In the genomic region with DNA sequence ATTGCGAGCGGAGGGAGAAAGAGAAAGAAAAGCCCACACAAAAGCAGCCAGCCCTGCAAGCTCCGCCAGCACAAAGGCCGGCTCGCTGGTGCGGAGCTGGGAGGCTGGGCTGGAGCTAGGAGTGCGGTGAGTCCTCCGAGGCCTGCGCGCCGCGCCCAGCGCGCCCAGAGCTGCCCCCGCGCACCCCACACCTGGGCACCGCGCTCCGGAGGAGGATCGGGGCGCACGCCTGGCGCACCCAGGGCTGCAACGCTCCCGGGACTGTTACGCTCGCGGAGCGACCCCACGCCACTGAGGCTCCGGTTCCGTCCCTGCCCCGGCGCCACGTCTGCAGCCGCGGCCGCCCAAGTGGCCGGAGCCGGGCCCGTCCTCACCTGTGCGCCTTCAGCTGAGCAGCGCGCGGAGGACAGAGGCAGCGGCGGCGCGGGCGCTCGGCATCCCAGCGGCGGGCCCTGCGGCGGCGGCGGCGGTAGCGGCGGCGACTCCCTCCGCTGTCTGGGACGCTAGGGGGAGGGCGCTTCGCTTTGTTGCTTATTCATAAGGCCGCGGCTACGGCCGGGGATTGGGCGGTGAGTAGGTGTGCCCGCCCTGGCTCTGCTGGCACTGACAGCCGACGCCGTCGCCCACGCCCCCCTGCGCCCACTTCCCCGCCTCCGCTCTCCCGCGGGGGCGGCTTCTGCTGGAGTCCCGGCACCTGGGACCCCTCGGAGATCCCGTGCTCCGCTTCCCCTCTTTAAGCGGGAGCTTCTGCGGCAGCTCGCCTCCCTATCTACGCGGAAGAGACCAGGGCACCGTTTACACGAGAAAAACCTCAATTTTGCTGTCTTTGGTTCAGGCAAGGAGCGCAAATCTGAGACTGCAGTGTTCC, we compare ENCODE assay signal across 8 cellular contexts. TPM values are rescaled to one million over a fixed set of nuclear protein-coding genes. Genes with fewer than 3 reads are reported as not detected.
DNase-seq lines count a peak whose midpoint lies in the region; ATAC-seq, FAIRE-seq and TF ChIP-seq lines count a peak whose summit lies in the region.

A gene with protein sequence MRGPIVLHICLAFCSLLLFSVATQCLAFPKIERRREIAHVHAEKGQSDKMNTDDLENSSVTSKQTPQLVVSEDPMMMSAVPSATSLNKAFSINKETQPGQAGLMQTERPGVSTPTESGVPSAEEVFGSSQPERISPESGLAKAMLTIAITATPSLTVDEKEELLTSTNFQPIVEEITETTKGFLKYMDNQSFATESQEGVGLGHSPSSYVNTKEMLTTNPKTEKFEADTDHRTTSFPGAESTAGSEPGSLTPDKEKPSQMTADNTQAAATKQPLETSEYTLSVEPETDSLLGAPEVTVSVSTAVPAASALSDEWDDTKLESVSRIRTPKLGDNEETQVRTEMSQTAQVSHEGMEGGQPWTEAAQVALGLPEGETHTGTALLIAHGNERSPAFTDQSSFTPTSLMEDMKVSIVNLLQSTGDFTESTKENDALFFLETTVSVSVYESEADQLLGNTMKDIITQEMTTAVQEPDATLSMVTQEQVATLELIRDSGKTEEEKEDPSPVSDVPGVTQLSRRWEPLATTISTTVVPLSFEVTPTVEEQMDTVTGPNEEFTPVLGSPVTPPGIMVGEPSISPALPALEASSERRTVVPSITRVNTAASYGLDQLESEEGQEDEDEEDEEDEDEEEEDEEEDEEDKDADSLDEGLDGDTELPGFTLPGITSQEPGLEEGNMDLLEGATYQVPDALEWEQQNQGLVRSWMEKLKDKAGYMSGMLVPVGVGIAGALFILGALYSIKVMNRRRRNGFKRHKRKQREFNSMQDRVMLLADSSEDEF (minus strand): TSS at position 513 of the 868 bp plus-strand sequence. CDS start 12,855 bp downstream, outside the sequence.

- H3K4me3 ChIP-seq in H1 (ENCODE audit: extremely low read depth in 1 of 4, insufficient read depth in 2 of 4, low read depth in 3 of 4, low read length in 4 of 4): peak within 1 kb of the TSS; percentile 70 to 92 (median 74)

- H3K56ac ChIP-seq in H1 (replicated peaks; ENCODE audit: insufficient read length, low read depth, low read length): peak within 1 kb of the TSS; percentile 13

- peak in 1 of 2 experiments; percentile 48; a peak in 2 of 3 replicates for TF ChIP-seq POLR2A in H1 (IDR thresholded peaks at IDR 0.05; ENCODE audit: control extremely low read depth in 1 of 2, low read depth in 2 of 2, low read length in 2 of 2)

- no peak for TF ChIP-seq RAD21 in H1 (IDR thresholded peaks at IDR 0.05 in 1 of 2, conservative IDR thresholded peaks at IDR 0.05 in 1 of 2; ENCODE audit: low read depth in 2 of 2, low read length in 2 of 2)

- peak within 1 kb of the TSS; percentile 80 for H3K4me3 Mint-ChIP-seq in memory B cell

- H3K27ac ChIP-seq in C4-2B (no peak within 1 kb of the TSS), H1 (ENCODE audit: low read depth, low read length) (no peak within 1 kb of the TSS)

- H3K9me3 ChIP-seq in H1 (ENCODE audit: insufficient read depth in 2 of 2, low read depth in 1 of 2, low read length in 1 of 2): no peaks in the 10 kb centered on the region

- no peak within 1 kb of the TSS; the same call in 1 of the 2 replicates for H2BK12ac ChIP-seq in H1 (ENCODE audit: low read depth, low read length)

- no peak within 1 kb of the TSS for H4K91ac ChIP-seq in H1 (replicated peaks; ENCODE audit: insufficient read length, low read length)

- CTCF ChIA-PET in H1 (lab: Charles Lee; ENCODE audit: partially characterized antibody): interaction anchor here (1.1 to 3.4 kb wide), 5 partner anchors 9 to 44 kb away, joined by 3 to 19 read pairs (median 8); no protein-coding TSS in a partner anchor

- FAIRE-seq in H1 (lab: Jason Lieb, UNC): no peak

- H4K8ac ChIP-seq in H1 (ENCODE audit: extremely low read depth, insufficient read depth, low read length): peak within 1 kb of the TSS; percentile 66; the same call in 1 of the 2 replicates

- POLR2A ChIA-PET in H1 (lab: Charles Lee; ENCODE audit: partially characterized antibody): interaction anchor here (1.4 kb wide), 2 partner anchors 9 to 146 kb away, joined by 3 read pairs; partner anchors contain the start of gene ARID4A

- peaks cover 0 to 6% of the 10 kb centered on the region in 2 experiments; a peak in 1 of 4 replicates for H3K79me2 ChIP-seq in H1 (ENCODE audit: control insufficient read depth in 1 of 2, insufficient read depth in 2 of 2, low read length in 2 of 2)

- peak within 1 kb of the TSS; percentile 97 to 99 for H3K4me2 ChIP-seq in H1 (ENCODE audit: insufficient read depth in 1 of 2, low read depth in 2 of 2, low read length in 2 of 2)

- H3K36me3 ChIP-seq in H1 (ENCODE audit: control insufficient read depth in 2 of 4, insufficient read depth in 4 of 4, low read length in 3 of 4): no peaks in the 10 kb centered on the region

- H3K27ac Mint-ChIP-seq in memory B cell: no peak within 1 kb of the TSS

- no peaks in the 10 kb centered on the region for H3K9me3 Mint-ChIP-seq in memory B cell

- no peak within 1 kb of the TSS for H3K14ac ChIP-seq in H1 (ENCODE audit: insufficient read length)

- peak within 1 kb of the TSS; percentile 54; the same call in 1 of the 2 replicates for H2BK5ac ChIP-seq in H1 (ENCODE audit: low read depth, low read length)

- peaks cover 15% of the 10 kb centered on the region for H3K27me3 Mint-ChIP-seq in memory B cell

- peak in 1 of 2 experiments; percentile 62; a peak in 1 of 3 replicates for TF ChIP-seq EP300 in H1 (IDR thresholded peaks at IDR 0.05; ENCODE audit: borderline replicate concordance in 1 of 2, low read depth in 2 of 2, low read length in 2 of 2)

- ATAC-seq in GM19452 (IDR thresholded peaks at IDR 0.05; ENCODE audit: unreplicated experiment) (peak; percentile 96), HG03565 (IDR thresholded peaks at IDR 0.05; ENCODE audit: unreplicated experiment) (peak; percentile 86), memory B cell (ENCODE audit: low read depth) (peak; percentile 91)

- 2% methylated on average over 67 of the region's 94 CpGs; no CpG with 5 or more reads in 1 of the 2 experiments for WGBS in H1 (ENCODE audit: extremely low coverage in 1 of 2, insufficient coverage in 1 of 2, insufficient read length in 1 of 2, insufficient replicate concordance in 2 of 2, low coverage in 1 of 2, low lambda C conversion rate in 2 of 2, missing lambda C conversion rate in 1 of 2), 2 experiments

- H2AK5ac ChIP-seq in H1 (ENCODE audit: low read depth, low read length): no peak within 1 kb of the TSS

- H3K18ac ChIP-seq in H1 (ENCODE audit: extremely low read depth, low read length): peak within 1 kb of the TSS; percentile 55

- H3K23me2 ChIP-seq in H1 (ENCODE audit: low read depth, low read length): peaks cover 14% of the 10 kb centered on the region

- no peak within 1 kb of the TSS for H3K4ac ChIP-seq in H1 (replicated peaks; ENCODE audit: insufficient read length, low read depth, low read length)

- peak within 1 kb of the TSS; percentile 46 to 91 (median 58) for H3K9ac ChIP-seq in H1 (replicated peaks in 1 of 4; ENCODE audit: extremely low read depth in 1 of 4, low read depth in 3 of 4, low read length in 3 of 4)

- H2BK20ac ChIP-seq in H1 (ENCODE audit: low read length): no peak within 1 kb of the TSS

- H3K79me1 ChIP-seq in H1 (ENCODE audit: low read depth, low read length): no peaks in the 10 kb centered on the region

- TF ChIP-seq CTCF in C4-2B (conservative IDR thresholded peaks at IDR 0.05): peak; percentile 20
- TF ChIP-seq CTCF in H1 (IDR thresholded peaks at IDR 0.05; ENCODE audit: control extremely low read depth in 1 of 3, insufficient read depth in 1 of 3, low read depth in 1 of 3, low read length in 3 of 3): no peak

- peaks cover 2 to 19% (median 8%) of the 10 kb centered on the region in 4 experiments; a peak in 6 of 7 replicates for H3K4me1 ChIP-seq in H1 (replicated peaks in 1 of 4; ENCODE audit: control insufficient read depth in 3 of 4, insufficient read depth in 4 of 4, low read length in 3 of 4)

- H3K4me1 Mint-ChIP-seq in memory B cell: peaks cover 13% of the 10 kb centered on the region

- DNase-seq in NCI-H774 (lab: John Stamatoyannopoulos, UW) (peak; percentile 54), H1 (ENCODE audit: low read depth in 1 of 2, low spot score in 2 of 2) (peak; percentile 59 to 86), memory B cell (ENCODE audit: low spot score in 2 of 2) (peak; percentile 35 to 44)
- DNase-seq in activated CD8-positive, alpha-beta memory T cell treated with anti-CD3 and anti-CD28 coated beads for 48 hours (ENCODE audit: low read depth in 2 of 3, low spot score in 2 of 3): peak in 2 of 3 experiments; percentile 7 to 39
- DNase-seq in stimulated activated CD8-positive, alpha-beta memory T cell treated with anti-CD3 and anti-CD28 coated beads, Interleukin-12 subunit alpha, Interleukin-12 subunit beta, amount 100 ng/mL, for 1 hour (ENCODE audit: low read depth): peak; percentile 34

- H4K20me1 ChIP-seq in H1 (replicated peaks in 1 of 2; ENCODE audit: control insufficient read depth in 1 of 2, insufficient read depth in 2 of 2, low read length in 2 of 2): no peaks in the 10 kb centered on the region

- peaks cover 0 to 16% (median 11%) of the 10 kb centered on the region in 4 experiments; a peak in 6 of 7 replicates for H3K27me3 ChIP-seq in H1 (replicated peaks in 1 of 4; ENCODE audit: control insufficient read depth in 3 of 4, extremely low read depth in 1 of 4, insufficient read depth in 3 of 4, low read length in 3 of 4)

- no peak within 1 kb of the TSS for H2BK120ac ChIP-seq in H1 (replicated peaks; ENCODE audit: low read depth, low read length)

- H3K36me3 Mint-ChIP-seq in memory B cell: no peaks in the 10 kb centered on the region

- H3K23ac ChIP-seq in H1 (ENCODE audit: insufficient read length): no peak within 1 kb of the TSS

- no peak within 1 kb of the TSS for H4K5ac ChIP-seq in H1 (ENCODE audit: insufficient read length, low read depth, low read length)

- H2BK15ac ChIP-seq in H1 (ENCODE audit: low read length): no peak within 1 kb of the TSS

- peak within 1 kb of the TSS; percentile 97 for H2AFZ ChIP-seq in H1 (ENCODE audit: low read length)

TF ChIP-seq in H1, 55 proteins besides CTCF, POLR2A, EP300 and RAD21 (continues in another document):
- TF ChIP-seq SRF (IDR thresholded peaks at IDR 0.05; ENCODE audit: low read depth, low read length) (no peak), RBBP5 (IDR thresholded peaks at IDR 0.05; ENCODE audit: borderline replicate concordance, low read depth, low read length) (peak; percentile 79; the same call in 1 of the 2 replicates), JUND (IDR thresholded peaks at IDR 0.05; ENCODE audit: low read length) (no peak), SP4 (IDR thresholded peaks at IDR 0.05; ENCODE audit: low read length) (no peak), POLR2AphosphoS5 (IDR thresholded peaks at IDR 0.05; ENCODE audit: low read depth, low read length) (no peak)

RNA-seq across cellular contexts. Expression of the gene that starts here (rescaled TPM):
- total RNA-seq in H1 (2021; fragmentation: NEBNext Ultra II Directional; extraction: Animal tissue kit (Norgen Biotek cat#: 25700)): 24.8 and 25.4 TPM in 2 replicates
- polyA plus RNA-seq in H1 (2011; rRNA removed): 6.4 and 7.1 TPM in 2 replicates
- polyA plus RNA-seq in H1 (2011; cell fraction: cytosol; rRNA removed): 7.9 TPM
- polyA plus RNA-seq in H1 (2011; cell fraction: nucleus; rRNA removed): 16.3 TPM
- polyA plus RNA-seq in H1 (2012, experiment 1 of 2): 11.9 to 15.6 TPM (median 15.2 TPM) in 4 replicates
- 1.8 TPM for polyA plus RNA-seq in H1 (2012, experiment 2 of 2)
- polyA plus RNA-seq in H1 (2013, experiment 1 of 2): 22.0 TPM
- polyA plus RNA-seq in H1 (2013, experiment 2 of 2): 24.6 TPM
- polyA minus RNA-seq in H1 (2011; rRNA and poly(A)+ RNA removed): 31.7 and 40.6 TPM in 2 replicates
- polyA minus RNA-seq in H1 (2011; cell fraction: cytosol; rRNA and poly(A)+ RNA removed): 9.1 TPM
- polyA minus RNA-seq in H1 (2011; cell fraction: nucleus; rRNA and poly(A)+ RNA removed): 70.2 TPM
